29 cellular contexts compared by ENCODE assay signal in the genomic region with DNA sequence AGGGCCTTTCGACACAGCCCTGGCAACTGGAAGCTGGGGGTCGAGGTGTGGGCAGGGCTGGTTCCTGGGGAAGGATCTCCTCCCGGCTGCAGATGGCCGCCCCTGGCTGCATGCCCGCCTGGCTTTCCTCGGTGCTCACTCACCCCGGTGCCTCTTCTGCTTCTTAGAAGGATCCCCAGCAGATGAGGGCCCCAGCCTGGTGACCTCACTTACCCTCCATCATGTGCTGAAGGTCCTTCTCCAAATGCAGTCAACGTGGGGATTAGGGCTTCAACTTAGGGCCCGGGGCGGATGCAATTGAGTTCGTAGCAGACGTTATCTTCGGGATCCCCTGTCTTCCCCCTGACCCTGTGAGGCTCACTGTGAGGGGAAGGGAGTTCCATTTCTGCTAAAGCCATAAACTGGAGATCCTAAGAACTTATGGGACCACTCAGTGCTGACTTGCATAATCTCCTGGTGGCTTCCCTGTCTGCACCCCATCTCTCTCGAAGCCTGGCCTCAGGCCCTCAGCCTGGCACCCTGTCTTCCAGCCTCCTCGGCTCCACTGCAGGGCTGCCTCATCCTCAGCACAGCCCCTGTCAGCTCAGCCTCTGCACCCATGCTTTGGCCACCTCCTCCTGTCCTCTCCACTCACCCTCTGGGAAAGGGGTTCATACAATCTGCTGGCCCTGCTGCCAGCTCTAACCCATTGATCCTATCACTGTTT.
A peak's percentile ranks its signal among the peaks of the same experiment; 100 is the strongest.
DNase-seq lines count a peak whose midpoint lies in the region; ATAC-seq, FAIRE-seq and TF ChIP-seq lines count a peak whose summit lies in the region.
"Had no signal": no experiment of that assay in that cellular context is flagged by ENCODE, and none has a peak within 500 bp of the region (broad histone marks: within the 10 kb centered on the region; RNA-seq: fewer than 3 reads in every experiment).

No MANE protein-coding gene starts in this region.

- H4K20me1 ChIP-seq in OCI-LY3 (ENCODE audit: insufficient read depth, low read length), result no peaks in the 10 kb centered on the region

- H3K79me2 ChIP-seq in OCI-LY3 (ENCODE audit: low read length), result no peaks in the 10 kb centered on the region

- H3K9me3 Mint-ChIP-seq in activated CD8-positive, alpha-beta memory T cell treated with anti-CD3 and anti-CD28 coated beads, Interleukin-2, amount 10 ng/mL, durations not matched to agents 7 days and 5 days (ENCODE audit: low read depth), result no peaks in the 10 kb centered on the region
- no peaks in the 10 kb centered on the region for H3K9me3 Mint-ChIP-seq in stimulated activated memory B cell treated with anti-CD40 and anti-IgM and Interleukin-4, amounts not matched to agents 10 μg/mL and 1 μg/mL and 100 μg/mL, for 72 hours
- H3K9me3 Mint-ChIP-seq: activated T-cell treated with anti-CD3 and anti-CD28 coated beads, Interleukin-2, amount 50 U/mL, for 4 hours; CD8-positive, alpha-beta memory T cell; T-helper 2 cell treated with Interferon-gamma antibody and Interleukin-4, amounts not matched to agents 5 μg/mL and 100 μg/mL, for 36 hours had no signal

- H3K4me3 Mint-ChIP-seq in activated CD8-positive, alpha-beta memory T cell treated with anti-CD3 and anti-CD28 coated beads, Interleukin-2, amount 10 ng/mL, durations not matched to agents 7 days and 5 days, result no peak overlapping the region
- no peak overlapping the region for H3K4me3 Mint-ChIP-seq in stimulated activated memory B cell treated with anti-CD40 and anti-IgM and Interleukin-4, amounts not matched to agents 10 μg/mL and 1 μg/mL and 100 μg/mL, for 72 hours
- H3K4me3 Mint-ChIP-seq: activated CD4-positive, alpha-beta T cell treated with anti-CD3 and anti-CD28 coated beads for 36 hours; activated T-cell treated with anti-CD3 and anti-CD28 coated beads, Interleukin-2, amount 50 U/mL, for 4 hours; CD8-positive, alpha-beta memory T cell; T-helper 2 cell treated with Interferon-gamma antibody and Interleukin-4, amounts not matched to agents 5 μg/mL and 100 μg/mL, for 36 hours had no signal

- H3K4me1 ChIP-seq in OCI-LY3 (ENCODE audit: low read length) (peaks cover 21% of the 10 kb centered on the region), kidney (ENCODE audit: control insufficient read depth in 1 of 2, insufficient read depth in 1 of 2, low read depth in 1 of 2, low read length in 2 of 2) (no peaks in the 10 kb centered on the region)
- H3K4me1 ChIP-seq: BE2C, psoas muscle had no signal

- H3K9me3 ChIP-seq in OCI-LY3 (ENCODE audit: insufficient read depth, low read length) (no peaks in the 10 kb centered on the region), kidney (ENCODE audit: control insufficient read depth in 1 of 2, low read length in 2 of 2) (no peaks in the 10 kb centered on the region)
- H3K9me3 ChIP-seq: BE2C, neutrophil, psoas muscle, suprapubic skin had no signal

- H3K27ac ChIP-seq in OCI-LY3 (ENCODE audit: low read length) (peak overlapping the region; percentile 25; the same call in 1 of the 2 replicates), kidney (ENCODE audit: low read depth in 2 of 2, low read length in 2 of 2) (no peak overlapping the region)
- H3K27ac ChIP-seq: neutrophil, psoas muscle had no signal

- peak; percentile 15 for DNase-seq in activated CD8-positive, alpha-beta memory T cell treated with anti-CD3 and anti-CD28 coated beads, Interleukin-2, amount 10 ng/mL, durations not matched to agents 7 days and 5 days
- no peak for DNase-seq in activated CD8-positive, alpha-beta memory T cell treated with anti-CD3 and anti-CD28 coated beads, Interleukin-2, amount 50 U/mL, for 4 hours
- DNase-seq in kidney (peak; percentile 42), ureter (ENCODE audit: low spot score) (peak; percentile 24), anterior cingulate cortex (lab: John Stamatoyannopoulos, UW) (no peak)
- DNase-seq: activated CD4-positive, alpha-beta T cell treated with anti-CD3 and anti-CD28 coated beads for 36 hours; activated T-cell treated with anti-CD3 and anti-CD28 coated beads, Interleukin-2, amount 50 U/mL, for 4 hours; BE2C; CD8-positive, alpha-beta memory T cell; DMS 273 treated with DMSO at 0.1 percent for 48 hours; effector CD8-positive, alpha-beta T cell; GOT3; NCI-H1417 treated with DMSO at 0.1 percent for 48 hours; NCI-H446; PC-3; stimulated activated CD4-positive, alpha-beta T cell treated with anti-CD3 and anti-CD28 coated beads, Interleukin-15, amount 100 ng/mL, for 24 hours; stimulated activated naive CD4-positive, alpha-beta T cell had no signal

- no peak for TF ChIP-seq CTCF in OCI-LY3 (IDR thresholded peaks at IDR 0.05; ENCODE audit: low read depth, low read length)
- no peak for TF ChIP-seq CTCF in kidney (IDR thresholded peaks at IDR 0.05; ENCODE audit: borderline replicate concordance, extremely low read depth, insufficient read depth)

- CTCF ChIA-PET in activated CD8-positive, alpha-beta memory T cell treated with anti-CD3 and anti-CD28 coated beads, Interleukin-2, amount 10 ng/mL, durations not matched to agents 7 days and 5 days (lab: Charles Lee), result no interaction called here

- intact Hi-C loops in kidney (cut with DNase I), result no loop called here

- H3K27me3 Mint-ChIP-seq in activated CD8-positive, alpha-beta memory T cell treated with anti-CD3 and anti-CD28 coated beads, Interleukin-2, amount 10 ng/mL, durations not matched to agents 7 days and 5 days, result no peaks in the 10 kb centered on the region
- H3K27me3 Mint-ChIP-seq in stimulated activated memory B cell treated with anti-CD40 and anti-IgM and Interleukin-4, amounts not matched to agents 10 μg/mL and 1 μg/mL and 100 μg/mL, for 72 hours, result peaks cover 23% of the 10 kb centered on the region
- H3K27me3 Mint-ChIP-seq: activated CD4-positive, alpha-beta T cell treated with anti-CD3 and anti-CD28 coated beads for 36 hours had no signal

- H3K36me3 ChIP-seq in OCI-LY3 (replicated peaks; ENCODE audit: low read depth, low read length) (no peaks in the 10 kb centered on the region), kidney (ENCODE audit: control insufficient read depth in 1 of 2, insufficient read depth in 2 of 2, low read length in 2 of 2) (no peaks in the 10 kb centered on the region)
- H3K36me3 ChIP-seq: BE2C, neutrophil, suprapubic skin had no signal

- no peak overlapping the region for H2AFZ ChIP-seq in OCI-LY3 (ENCODE audit: low read depth, low read length)

- FAIRE-seq in kidney (lab: Jason Lieb, UNC), result no peak
- FAIRE-seq: A204.1, colon, GM12892, K562, urothelium cell line had no signal

- peak overlapping the region; percentile 81 for H3K4me2 ChIP-seq in OCI-LY3 (ENCODE audit: low read length)

- H3K27ac Mint-ChIP-seq in activated CD8-positive, alpha-beta memory T cell treated with anti-CD3 and anti-CD28 coated beads, Interleukin-2, amount 10 ng/mL, durations not matched to agents 7 days and 5 days, result no peak overlapping the region
- H3K27ac Mint-ChIP-seq in stimulated activated memory B cell treated with anti-CD40 and anti-IgM and Interleukin-4, amounts not matched to agents 10 μg/mL and 1 μg/mL and 100 μg/mL, for 72 hours, result no peak overlapping the region
- H3K27ac Mint-ChIP-seq: activated CD4-positive, alpha-beta T cell treated with anti-CD3 and anti-CD28 coated beads for 36 hours; T-helper 2 cell treated with Interferon-gamma antibody and Interleukin-4, amounts not matched to agents 5 μg/mL and 100 μg/mL, for 36 hours had no signal

- no peaks in the 10 kb centered on the region for H3K4me1 Mint-ChIP-seq in activated CD8-positive, alpha-beta memory T cell treated with anti-CD3 and anti-CD28 coated beads, Interleukin-2, amount 10 ng/mL, durations not matched to agents 7 days and 5 days
- H3K4me1 Mint-ChIP-seq in stimulated activated memory B cell treated with anti-CD40 and anti-IgM and Interleukin-4, amounts not matched to agents 10 μg/mL and 1 μg/mL and 100 μg/mL, for 72 hours, result no peaks in the 10 kb centered on the region
- H3K4me1 Mint-ChIP-seq: activated CD4-positive, alpha-beta T cell treated with anti-CD3 and anti-CD28 coated beads for 36 hours; CD8-positive, alpha-beta memory T cell had no signal

- H3K4me3 ChIP-seq in OCI-LY3 (ENCODE audit: low read length) (no peak overlapping the region), kidney (ENCODE audit: low read length in 2 of 2) (no peak overlapping the region)
- H3K4me3 ChIP-seq: K562, psoas muscle, suprapubic skin had no signal

- H3K36me3 Mint-ChIP-seq in activated CD8-positive, alpha-beta memory T cell treated with anti-CD3 and anti-CD28 coated beads, Interleukin-2, amount 10 ng/mL, durations not matched to agents 7 days and 5 days, result no peaks in the 10 kb centered on the region
- H3K36me3 Mint-ChIP-seq in stimulated activated memory B cell treated with anti-CD40 and anti-IgM and Interleukin-4, amounts not matched to agents 10 μg/mL and 1 μg/mL and 100 μg/mL, for 72 hours, result no peaks in the 10 kb centered on the region
- H3K36me3 Mint-ChIP-seq: CD8-positive, alpha-beta memory T cell had no signal

- H3K9ac ChIP-seq in OCI-LY3 (ENCODE audit: low read length) (no peak overlapping the region), kidney (ENCODE audit: low read length in 2 of 2) (no peak overlapping the region)

- H3K27me3 ChIP-seq in OCI-LY3 (ENCODE audit: low read depth, low read length), result no peaks in the 10 kb centered on the region
- H3K27me3 ChIP-seq: BE2C, neutrophil, suprapubic skin had no signal

- ATAC-seq in activated CD8-positive, alpha-beta memory T cell treated with anti-CD3 and anti-CD28 coated beads, Interleukin-2, amount 10 ng/mL, durations not matched to agents 7 days and 5 days, result no peak
- ATAC-seq in stimulated activated memory B cell treated with anti-CD40 and anti-IgM and Interleukin-4, amounts not matched to agents 10 μg/mL and 1 μg/mL and 100 μg/mL, for 72 hours, result no peak
- ATAC-seq in HG03159 (IDR thresholded peaks at IDR 0.05; ENCODE audit: unreplicated experiment), result no peak
- ATAC-seq: activated CD4-positive, alpha-beta T cell treated with anti-CD3 and anti-CD28 coated beads for 36 hours; activated T-cell treated with anti-CD3 and anti-CD28 coated beads, Interleukin-2, amount 50 U/mL, for 4 hours; K562; PC-3; psoas muscle had no signal

Comparison
In these comparisons a context has a peak if more than half of its experiments do, and no peak if none do; other contexts are left out.
1. DNase-seq: peak in activated CD8-positive, alpha-beta memory T cell treated with anti-CD3 and anti-CD28 coated beads, Interleukin-2, amount 10 ng/mL, durations not matched to agents 7 days and 5 days (single experiment), kidney (single experiment) and ureter (single experiment); none in activated CD8-positive, alpha-beta memory T cell treated with anti-CD3 and anti-CD28 coated beads, Interleukin-2, amount 50 U/mL, for 4 hours (single experiment) and anterior cingulate cortex (0 of 58).